In the genomic region with DNA sequence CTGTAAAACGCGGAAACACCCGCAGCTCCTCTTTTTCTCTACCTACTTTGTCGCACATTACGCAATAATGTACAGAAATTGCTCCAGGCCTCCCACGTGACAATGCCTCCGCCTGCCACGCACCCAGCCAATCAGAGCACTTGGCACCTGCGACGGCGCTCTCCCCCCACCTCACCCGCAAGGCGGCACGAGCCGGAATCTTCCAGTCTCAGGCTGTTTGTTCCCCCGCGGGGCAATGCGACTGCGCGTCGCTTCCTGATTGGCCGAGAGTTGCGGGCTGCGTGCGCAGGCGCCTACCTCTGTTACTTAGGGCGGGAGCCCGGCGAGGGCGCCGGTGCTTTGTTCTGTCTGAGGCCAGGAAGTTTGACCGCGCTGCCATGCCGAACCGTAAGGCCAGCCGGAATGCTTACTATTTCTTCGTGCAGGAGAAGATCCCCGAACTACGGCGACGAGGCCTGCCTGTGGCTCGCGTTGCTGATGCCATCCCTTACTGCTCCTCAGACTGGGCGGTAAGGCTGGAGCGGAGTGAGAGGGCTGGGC, we compare ENCODE assay signal across 27 cellular contexts. TPM values are rescaled to one million over a fixed set of nuclear protein-coding genes. Genes with fewer than 3 reads are reported as not detected.
"Had no signal": no experiment of that assay in that cellular context is flagged by ENCODE, and none has a peak within 500 bp of the region (broad histone marks: within the 10 kb centered on the region; RNA-seq: fewer than 3 reads in every experiment).

MAEL (plus strand) TSS at position 305 of the 540 bp plus-strand sequence; CDS start at position 378, 73 bp downstream.

- H3K27ac ChIP-seq: colonic mucosa, gastrocnemius medialis, heart right ventricle, left lung, lower lobe of right lung, ovary, right atrium auricular region, thyroid gland had no signal

- FAIRE-seq: endothelial cell of umbilical vein, keratinocyte, urothelium cell line had no signal

- H3K27me3 ChIP-seq: colonic mucosa, gastrocnemius medialis, left lung, ovary, right atrium auricular region, thyroid gland had no signal

- H3K4me1 ChIP-seq: colonic mucosa, gastrocnemius medialis, heart right ventricle, left lung, lower lobe of right lung, right atrium auricular region, thyroid gland had no signal

- DNase-seq: colonic mucosa; effector CD4-positive, alpha-beta T cell; endodermal cell; erythroblast; gastrocnemius medialis; heart right ventricle; hypothalamus; lower lobe of right lung; natural killer cell; nucleus accumbens; ovary; stimulated activated CD4-positive, alpha-beta T cell treated with anti-CD3 and anti-CD28 coated beads, Interleukin-2, amount 100 ng/mL, for 48 hours; stimulated activated naive CD4-positive, alpha-beta T cell treated with Interleukin-2 at 50 U/mL for 16 hours; thyroid gland had no signal

- H3K9me3 Mint-ChIP-seq: endodermal cell, mesothelial cell of epicardium, natural killer cell, neural crest cell, type B pancreatic cell had no signal

- H3K27ac Mint-ChIP-seq: endodermal cell, memory B cell, mesothelial cell of epicardium, natural killer cell, type B pancreatic cell had no signal

- H3K36me3 Mint-ChIP-seq: mesothelial cell of epicardium, natural killer cell, type B pancreatic cell had no signal

- H3K4me2 ChIP-seq: smooth muscle cell had no signal

- H3K4me1 Mint-ChIP-seq: endodermal cell, memory B cell, mesothelial cell of epicardium, natural killer cell, neural crest cell had no signal

- H3K36me3 ChIP-seq: colonic mucosa, gastrocnemius medialis, heart right ventricle, left lung, lower lobe of right lung, ovary, right atrium auricular region, thyroid gland had no signal

- H3K4me3 Mint-ChIP-seq: endodermal cell, memory B cell, mesothelial cell of epicardium, natural killer cell, neural crest cell, type B pancreatic cell had no signal

- H3K4me3 ChIP-seq: colonic mucosa, gastrocnemius medialis, heart right ventricle, left lung, lower lobe of right lung, ovary, right atrium auricular region, smooth muscle cell, thyroid gland had no signal

- ATAC-seq: gastrocnemius medialis, heart right ventricle, left lung, lower lobe of right lung, natural killer cell had no signal

- H3K9me3 ChIP-seq: colonic mucosa, gastrocnemius medialis, heart right ventricle, lower lobe of right lung, right atrium auricular region, thyroid gland had no signal

RNA-seq across cellular contexts. Expression of gene MAEL, which starts in this region (rescaled TPM):
- total RNA-seq: colonic mucosa, dermis microvascular lymphatic vessel endothelial cell, endothelial cell of umbilical vein, gastrocnemius medialis, left lung, lower lobe of right lung, mesothelial cell of epicardium, mucosa of gallbladder, myocyte had no signal
- polyA plus RNA-seq: keratinocyte, smooth muscle cell had no signal
